ENCODE assay signal across 1 cellular context in the genomic region with DNA sequence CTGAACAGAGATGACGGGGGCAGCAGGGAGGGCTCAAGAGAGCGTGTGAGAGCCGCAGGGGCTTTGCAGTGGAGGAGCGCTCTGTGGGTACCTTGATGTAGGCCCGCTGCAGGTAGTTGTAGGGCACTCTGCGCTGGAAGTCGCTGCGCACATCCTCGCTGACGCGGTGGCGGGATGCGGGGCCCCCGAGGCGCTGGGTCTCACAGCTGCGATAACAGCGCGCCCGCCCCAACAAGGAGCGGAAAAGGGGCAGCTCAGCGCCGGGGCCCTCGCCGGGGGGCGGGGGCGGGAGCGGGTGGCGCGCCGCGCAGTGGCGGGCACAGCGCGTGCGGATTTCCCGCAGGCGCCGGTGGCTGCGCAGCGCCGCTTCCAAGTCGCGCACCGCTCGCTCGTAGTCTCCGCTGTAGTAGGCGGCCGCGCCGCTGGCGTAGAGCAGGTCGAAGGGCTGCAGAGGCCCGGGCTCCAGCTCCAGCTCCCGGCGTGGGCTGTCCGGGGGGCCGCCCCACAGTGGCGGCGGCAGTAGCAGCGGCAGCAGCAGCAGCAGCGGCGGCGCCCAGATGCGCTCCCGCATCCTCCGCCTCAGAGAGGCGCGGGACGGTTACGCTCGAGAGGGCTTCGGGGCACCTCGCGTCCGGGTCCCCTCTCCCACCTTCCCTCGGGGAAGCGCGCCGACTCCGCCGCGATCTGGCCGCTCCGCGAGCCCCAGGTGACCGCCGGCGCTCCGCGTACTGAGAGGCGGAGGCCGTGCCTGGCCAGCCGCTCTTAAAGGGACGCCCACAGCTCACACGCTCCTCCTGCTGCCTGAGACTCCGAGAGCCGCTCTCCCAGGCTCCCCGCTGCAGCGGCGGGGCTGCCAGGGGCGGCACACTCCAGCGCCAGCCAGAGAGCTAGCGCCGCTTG.
TF ChIP-seq lines count a peak whose summit lies in the region.

A gene with protein sequence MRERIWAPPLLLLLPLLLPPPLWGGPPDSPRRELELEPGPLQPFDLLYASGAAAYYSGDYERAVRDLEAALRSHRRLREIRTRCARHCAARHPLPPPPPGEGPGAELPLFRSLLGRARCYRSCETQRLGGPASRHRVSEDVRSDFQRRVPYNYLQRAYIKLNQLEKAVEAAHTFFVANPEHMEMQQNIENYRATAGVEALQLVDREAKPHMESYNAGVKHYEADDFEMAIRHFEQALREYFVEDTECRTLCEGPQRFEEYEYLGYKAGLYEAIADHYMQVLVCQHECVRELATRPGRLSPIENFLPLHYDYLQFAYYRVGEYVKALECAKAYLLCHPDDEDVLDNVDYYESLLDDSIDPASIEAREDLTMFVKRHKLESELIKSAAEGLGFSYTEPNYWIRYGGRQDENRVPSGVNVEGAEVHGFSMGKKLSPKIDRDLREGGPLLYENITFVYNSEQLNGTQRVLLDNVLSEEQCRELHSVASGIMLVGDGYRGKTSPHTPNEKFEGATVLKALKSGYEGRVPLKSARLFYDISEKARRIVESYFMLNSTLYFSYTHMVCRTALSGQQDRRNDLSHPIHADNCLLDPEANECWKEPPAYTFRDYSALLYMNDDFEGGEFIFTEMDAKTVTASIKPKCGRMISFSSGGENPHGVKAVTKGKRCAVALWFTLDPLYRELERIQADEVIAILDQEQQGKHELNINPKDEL (minus strand): TSS at position 737 of the 900 bp plus-strand sequence. CDS start 166 bp downstream, at position 571.

TF ChIP-seq in HepG2, 621 proteins besides CTCF, POLR2A, EP300 and RAD21 (continued from another document and continues in another):
- TF ChIP-seq, protein P1, sequence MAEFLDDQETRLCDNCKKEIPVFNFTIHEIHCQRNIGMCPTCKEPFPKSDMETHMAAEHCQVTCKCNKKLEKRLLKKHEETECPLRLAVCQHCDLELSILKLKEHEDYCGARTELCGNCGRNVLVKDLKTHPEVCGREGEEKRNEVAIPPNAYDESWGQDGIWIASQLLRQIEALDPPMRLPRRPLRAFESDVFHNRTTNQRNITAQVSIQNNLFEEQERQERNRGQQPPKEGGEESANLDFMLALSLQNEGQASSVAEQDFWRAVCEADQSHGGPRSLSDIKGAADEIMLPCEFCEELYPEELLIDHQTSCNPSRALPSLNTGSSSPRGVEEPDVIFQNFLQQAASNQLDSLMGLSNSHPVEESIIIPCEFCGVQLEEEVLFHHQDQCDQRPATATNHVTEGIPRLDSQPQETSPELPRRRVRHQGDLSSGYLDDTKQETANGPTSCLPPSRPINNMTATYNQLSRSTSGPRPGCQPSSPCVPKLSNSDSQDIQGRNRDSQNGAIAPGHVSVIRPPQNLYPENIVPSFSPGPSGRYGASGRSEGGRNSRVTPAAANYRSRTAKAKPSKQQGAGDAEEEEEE (CRISPR knock-in tag; IDR thresholded peaks at IDR 0.05; ENCODE audit: borderline replicate concordance) = no peak
- TF ChIP-seq HDAC2 (CRISPR knock-in tag; IDR thresholded peaks at IDR 0.05) = no peak
- TF ChIP-seq, protein P2, sequence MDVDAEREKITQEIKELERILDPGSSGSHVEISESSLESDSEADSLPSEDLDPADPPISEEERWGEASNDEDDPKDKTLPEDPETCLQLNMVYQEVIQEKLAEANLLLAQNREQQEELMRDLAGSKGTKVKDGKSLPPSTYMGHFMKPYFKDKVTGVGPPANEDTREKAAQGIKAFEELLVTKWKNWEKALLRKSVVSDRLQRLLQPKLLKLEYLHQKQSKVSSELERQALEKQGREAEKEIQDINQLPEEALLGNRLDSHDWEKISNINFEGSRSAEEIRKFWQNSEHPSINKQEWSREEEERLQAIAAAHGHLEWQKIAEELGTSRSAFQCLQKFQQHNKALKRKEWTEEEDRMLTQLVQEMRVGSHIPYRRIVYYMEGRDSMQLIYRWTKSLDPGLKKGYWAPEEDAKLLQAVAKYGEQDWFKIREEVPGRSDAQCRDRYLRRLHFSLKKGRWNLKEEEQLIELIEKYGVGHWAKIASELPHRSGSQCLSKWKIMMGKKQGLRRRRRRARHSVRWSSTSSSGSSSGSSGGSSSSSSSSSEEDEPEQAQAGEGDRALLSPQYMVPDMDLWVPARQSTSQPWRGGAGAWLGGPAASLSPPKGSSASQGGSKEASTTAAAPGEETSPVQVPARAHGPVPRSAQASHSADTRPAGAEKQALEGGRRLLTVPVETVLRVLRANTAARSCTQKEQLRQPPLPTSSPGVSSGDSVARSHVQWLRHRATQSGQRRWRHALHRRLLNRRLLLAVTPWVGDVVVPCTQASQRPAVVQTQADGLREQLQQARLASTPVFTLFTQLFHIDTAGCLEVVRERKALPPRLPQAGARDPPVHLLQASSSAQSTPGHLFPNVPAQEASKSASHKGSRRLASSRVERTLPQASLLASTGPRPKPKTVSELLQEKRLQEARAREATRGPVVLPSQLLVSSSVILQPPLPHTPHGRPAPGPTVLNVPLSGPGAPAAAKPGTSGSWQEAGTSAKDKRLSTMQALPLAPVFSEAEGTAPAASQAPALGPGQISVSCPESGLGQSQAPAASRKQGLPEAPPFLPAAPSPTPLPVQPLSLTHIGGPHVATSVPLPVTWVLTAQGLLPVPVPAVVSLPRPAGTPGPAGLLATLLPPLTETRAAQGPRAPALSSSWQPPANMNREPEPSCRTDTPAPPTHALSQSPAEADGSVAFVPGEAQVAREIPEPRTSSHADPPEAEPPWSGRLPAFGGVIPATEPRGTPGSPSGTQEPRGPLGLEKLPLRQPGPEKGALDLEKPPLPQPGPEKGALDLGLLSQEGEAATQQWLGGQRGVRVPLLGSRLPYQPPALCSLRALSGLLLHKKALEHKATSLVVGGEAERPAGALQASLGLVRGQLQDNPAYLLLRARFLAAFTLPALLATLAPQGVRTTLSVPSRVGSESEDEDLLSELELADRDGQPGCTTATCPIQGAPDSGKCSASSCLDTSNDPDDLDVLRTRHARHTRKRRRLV (CRISPR knock-in tag; IDR thresholded peaks at IDR 0.05) = no peak
- no peak for TF ChIP-seq DZIP1 (CRISPR knock-in tag; IDR thresholded peaks at IDR 0.05)
- no peak for TF ChIP-seq ZBTB38 (CRISPR knock-in tag; IDR thresholded peaks at IDR 0.05)
- TF ChIP-seq RBM22 (optimal IDR thresholded peaks at IDR 0.05; ENCODE audit: low read length) = no peak
- TF ChIP-seq, protein P3, sequence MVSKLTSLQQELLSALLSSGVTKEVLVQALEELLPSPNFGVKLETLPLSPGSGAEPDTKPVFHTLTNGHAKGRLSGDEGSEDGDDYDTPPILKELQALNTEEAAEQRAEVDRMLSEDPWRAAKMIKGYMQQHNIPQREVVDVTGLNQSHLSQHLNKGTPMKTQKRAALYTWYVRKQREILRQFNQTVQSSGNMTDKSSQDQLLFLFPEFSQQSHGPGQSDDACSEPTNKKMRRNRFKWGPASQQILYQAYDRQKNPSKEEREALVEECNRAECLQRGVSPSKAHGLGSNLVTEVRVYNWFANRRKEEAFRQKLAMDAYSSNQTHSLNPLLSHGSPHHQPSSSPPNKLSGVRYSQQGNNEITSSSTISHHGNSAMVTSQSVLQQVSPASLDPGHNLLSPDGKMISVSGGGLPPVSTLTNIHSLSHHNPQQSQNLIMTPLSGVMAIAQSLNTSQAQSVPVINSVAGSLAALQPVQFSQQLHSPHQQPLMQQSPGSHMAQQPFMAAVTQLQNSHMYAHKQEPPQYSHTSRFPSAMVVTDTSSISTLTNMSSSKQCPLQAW (CRISPR knock-in tag; IDR thresholded peaks at IDR 0.05) = no peak
- no peak for TF ChIP-seq GATAD2A (CRISPR knock-in tag; IDR thresholded peaks at IDR 0.05)
- TF ChIP-seq ZNF550 (CRISPR knock-in tag; IDR thresholded peaks at IDR 0.05; ENCODE audit: borderline replicate concordance) = no peak
- TF ChIP-seq ZNF775 (CRISPR knock-in tag; IDR thresholded peaks at IDR 0.05; ENCODE audit: borderline replicate concordance) = no peak
- no peak for TF ChIP-seq ATRX (CRISPR knock-in tag; IDR thresholded peaks at IDR 0.05; ENCODE audit: borderline replicate concordance)
- TF ChIP-seq, protein P4, sequence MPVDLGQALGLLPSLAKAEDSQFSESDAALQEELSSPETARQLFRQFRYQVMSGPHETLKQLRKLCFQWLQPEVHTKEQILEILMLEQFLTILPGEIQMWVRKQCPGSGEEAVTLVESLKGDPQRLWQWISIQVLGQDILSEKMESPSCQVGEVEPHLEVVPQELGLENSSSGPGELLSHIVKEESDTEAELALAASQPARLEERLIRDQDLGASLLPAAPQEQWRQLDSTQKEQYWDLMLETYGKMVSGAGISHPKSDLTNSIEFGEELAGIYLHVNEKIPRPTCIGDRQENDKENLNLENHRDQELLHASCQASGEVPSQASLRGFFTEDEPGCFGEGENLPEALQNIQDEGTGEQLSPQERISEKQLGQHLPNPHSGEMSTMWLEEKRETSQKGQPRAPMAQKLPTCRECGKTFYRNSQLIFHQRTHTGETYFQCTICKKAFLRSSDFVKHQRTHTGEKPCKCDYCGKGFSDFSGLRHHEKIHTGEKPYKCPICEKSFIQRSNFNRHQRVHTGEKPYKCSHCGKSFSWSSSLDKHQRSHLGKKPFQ (CRISPR knock-in tag; IDR thresholded peaks at IDR 0.05; ENCODE audit: insufficient replicate concordance) = no peak
- no peak for TF ChIP-seq FOXP1 (IDR thresholded peaks at IDR 0.05)
- no peak for TF ChIP-seq FOXP1 (CRISPR knock-in tag; IDR thresholded peaks at IDR 0.05)
- TF ChIP-seq ZNF614 (CRISPR knock-in tag; IDR thresholded peaks at IDR 0.05; ENCODE audit: borderline replicate concordance) = no peak
- TF ChIP-seq HOXA5 (CRISPR knock-in tag; IDR thresholded peaks at IDR 0.05) = no peak
- TF ChIP-seq, protein P5, sequence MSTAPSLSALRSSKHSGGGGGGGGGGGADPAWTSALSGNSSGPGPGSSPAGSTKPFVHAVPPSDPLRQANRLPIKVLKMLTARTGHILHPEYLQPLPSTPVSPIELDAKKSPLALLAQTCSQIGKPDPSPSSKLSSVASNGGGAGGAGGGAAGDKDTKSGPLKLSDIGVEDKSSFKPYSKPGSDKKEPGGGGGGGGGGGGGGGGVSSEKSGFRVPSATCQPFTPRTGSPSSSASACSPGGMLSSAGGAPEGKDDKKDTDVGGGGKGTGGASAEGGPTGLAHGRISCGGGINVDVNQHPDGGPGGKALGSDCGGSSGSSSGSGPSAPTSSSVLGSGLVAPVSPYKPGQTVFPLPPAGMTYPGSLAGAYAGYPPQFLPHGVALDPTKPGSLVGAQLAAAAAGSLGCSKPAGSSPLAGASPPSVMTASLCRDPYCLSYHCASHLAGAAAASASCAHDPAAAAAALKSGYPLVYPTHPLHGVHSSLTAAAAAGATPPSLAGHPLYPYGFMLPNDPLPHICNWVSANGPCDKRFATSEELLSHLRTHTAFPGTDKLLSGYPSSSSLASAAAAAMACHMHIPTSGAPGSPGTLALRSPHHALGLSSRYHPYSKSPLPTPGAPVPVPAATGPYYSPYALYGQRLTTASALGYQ (CRISPR knock-in tag; IDR thresholded peaks at IDR 0.05) = no peak
- TF ChIP-seq, protein P6, sequence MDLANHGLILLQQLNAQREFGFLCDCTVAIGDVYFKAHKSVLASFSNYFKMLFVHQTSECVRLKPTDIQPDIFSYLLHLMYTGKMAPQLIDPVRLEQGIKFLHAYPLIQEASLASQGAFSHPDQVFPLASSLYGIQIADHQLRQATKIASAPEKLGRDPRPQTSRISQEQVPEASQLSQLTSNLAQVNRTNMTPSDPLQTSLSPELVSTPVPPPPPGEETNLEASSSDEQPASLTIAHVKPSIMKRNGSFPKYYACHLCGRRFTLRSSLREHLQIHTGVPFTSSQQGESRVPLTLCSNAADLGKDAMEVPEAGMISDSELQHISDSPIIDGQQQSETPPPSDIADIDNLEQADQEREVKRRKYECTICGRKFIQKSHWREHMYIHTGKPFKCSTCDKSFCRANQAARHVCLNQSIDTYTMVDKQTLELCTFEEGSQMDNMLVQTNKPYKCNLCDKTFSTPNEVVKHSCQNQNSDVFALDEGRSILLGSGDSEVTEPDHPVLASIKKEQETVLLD (CRISPR knock-in tag; IDR thresholded peaks at IDR 0.05; ENCODE audit: low read depth) = no peak
- TF ChIP-seq, protein P7, sequence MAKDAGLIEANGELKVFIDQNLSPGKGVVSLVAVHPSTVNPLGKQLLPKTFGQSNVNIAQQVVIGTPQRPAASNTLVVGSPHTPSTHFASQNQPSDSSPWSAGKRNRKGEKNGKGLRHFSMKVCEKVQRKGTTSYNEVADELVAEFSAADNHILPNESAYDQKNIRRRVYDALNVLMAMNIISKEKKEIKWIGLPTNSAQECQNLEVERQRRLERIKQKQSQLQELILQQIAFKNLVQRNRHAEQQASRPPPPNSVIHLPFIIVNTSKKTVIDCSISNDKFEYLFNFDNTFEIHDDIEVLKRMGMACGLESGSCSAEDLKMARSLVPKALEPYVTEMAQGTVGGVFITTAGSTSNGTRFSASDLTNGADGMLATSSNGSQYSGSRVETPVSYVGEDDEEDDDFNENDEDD (CRISPR knock-in tag; IDR thresholded peaks at IDR 0.05; ENCODE audit: borderline replicate concordance) = peak; percentile 39; the same call in 1 of the 2 replicates
- TF ChIP-seq GRHL1 (CRISPR knock-in tag; conservative IDR thresholded peaks at IDR 0.05) = no peak
- TF ChIP-seq MEIS1 (CRISPR knock-in tag; IDR thresholded peaks at IDR 0.05; ENCODE audit: borderline replicate concordance) = no peak
- TF ChIP-seq ATAD3A (CRISPR knock-in tag; IDR thresholded peaks at IDR 0.05) = no peak
- TF ChIP-seq ZNF883 (CRISPR knock-in tag; IDR thresholded peaks at IDR 0.05; ENCODE audit: not compliant biosample characterization) = peak; percentile 27
- no peak for TF ChIP-seq PHB2 (IDR thresholded peaks at IDR 0.05; ENCODE audit: partially characterized antibody)
- no peak for TF ChIP-seq ZMYM2 (CRISPR knock-in tag; IDR thresholded peaks at IDR 0.05)
- TF ChIP-seq HOXA3 (CRISPR knock-in tag; IDR thresholded peaks at IDR 0.05) = peak; percentile 23; the same call in 1 of the 2 replicates
- 0 out of 2 replicates have a peak, but pooled peaks have one; percentile 41 for TF ChIP-seq ZNF333 (CRISPR knock-in tag; IDR thresholded peaks at IDR 0.05; ENCODE audit: borderline replicate concordance)
- no peak for TF ChIP-seq TBX2 (CRISPR knock-in tag; IDR thresholded peaks at IDR 0.05; ENCODE audit: borderline replicate concordance)
